ENCODE assay signal across 8 cellular contexts in the genomic region with DNA sequence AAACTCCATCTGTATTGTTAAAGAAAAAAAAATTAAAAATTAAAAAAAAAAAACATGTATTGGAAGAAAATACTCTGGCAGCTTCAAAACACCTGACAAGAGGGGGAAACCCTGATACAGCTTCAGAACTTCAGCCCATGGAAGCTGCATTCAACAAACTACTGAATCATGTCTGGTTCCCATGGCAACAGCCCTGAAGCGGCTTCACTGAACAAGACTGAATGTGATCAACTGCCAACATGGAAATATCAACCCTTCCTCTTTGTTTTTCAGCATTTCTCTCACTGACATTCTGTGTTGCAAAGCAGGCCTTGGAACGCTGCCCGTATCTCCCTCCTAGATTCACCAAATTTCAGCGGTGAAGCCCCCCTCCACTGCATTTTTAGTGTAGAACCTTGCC. TPM values are rescaled to one million over a fixed set of nuclear protein-coding genes. Genes with fewer than 3 reads are reported as not detected.
DNase-seq lines count a peak whose midpoint lies in the region; ATAC-seq and TF ChIP-seq lines count a peak whose summit lies in the region.

No MANE protein-coding gene starts in this region.

- peak; percentile 44 for DNase-seq in NOMO-1 treated with dmso at 0.1 percent for 144 hours (lab: John Stamatoyannopoulos, UW; ENCODE audit: unreplicated experiment)
- peak; percentile 81 to 96 (median 89) for DNase-seq in adrenal gland
- DNase-seq in left cardiac atrium, result peak; percentile 77
- peak; percentile 90 for DNase-seq in sigmoid colon
- no peak for DNase-seq in NCI-H187 (lab: John Stamatoyannopoulos, UW)
- DNase-seq in NCI-H1436 (lab: John Stamatoyannopoulos, UW), result no peak

- H2AFZ ChIP-seq in ACC112 (ENCODE audit: low read length, unreplicated experiment), result no peak overlapping the region

- intact Hi-C loops in adrenal gland (cut with DNase I) (loop anchor here in 1 of 2 donors (10.0 kb wide), 1 partner anchor 56 kb away; no protein-coding TSS in a partner anchor), left cardiac atrium (cut with DNase I) (no loop called here), sigmoid colon (cut with DNase I) (loop anchor here (2.0 to 5.0 kb wide), 2 partner anchors 73 to 92 kb away; a partner anchor contains a TSS)

- H3K36me3 ChIP-seq in ACC112 (ENCODE audit: insufficient read depth, low read length) (no peaks in the 10 kb centered on the region), adrenal gland (replicated peaks in 1 of 2) (no peaks in the 10 kb centered on the region), sigmoid colon (no peaks in the 10 kb centered on the region)

- TF ChIP-seq CTCF in adrenal gland (IDR thresholded peaks at IDR 0.05) (no peak), sigmoid colon (IDR thresholded peaks at IDR 0.05) (no peak)

- WGBS in adrenal gland, 4 donors, result 6 to 9% (median 9%) methylated on average over 4 of the region's 4 CpGs
- WGBS in sigmoid colon, 2 donors, result 57 to 81% methylated on average over 4 of the region's 4 CpGs

- H3K4me1 ChIP-seq in ACC112 (ENCODE audit: control insufficient read depth, insufficient read depth, low read length, unreplicated experiment), result peaks cover 36% of the 10 kb centered on the region
- H3K4me1 ChIP-seq in adrenal gland (replicated peaks in 1 of 2), result peaks cover 32 to 40% of the 10 kb centered on the region in 2 donors
- peaks cover 0 to 53% (median 51%) of the 10 kb centered on the region in 4 donors for H3K4me1 ChIP-seq in sigmoid colon

- ATAC-seq in GM21447 (IDR thresholded peaks at IDR 0.05; ENCODE audit: unreplicated experiment), result peak; percentile 37
- peak; percentile 62 to 85 for ATAC-seq in left cardiac atrium

- H3K27ac ChIP-seq in ACC112 (ENCODE audit: low read depth, low read length), result peak overlapping the region; percentile 39; the same call in 1 of the 2 replicates
- peak overlapping the region; percentile 10 to 86 (median 79) for H3K27ac ChIP-seq in adrenal gland
- H3K27ac ChIP-seq in sigmoid colon, result peak overlapping the region; percentile 82 to 92 (median 88)

- H3K27me3 ChIP-seq in ACC112 (ENCODE audit: insufficient read depth, low read length), result no peaks in the 10 kb centered on the region
- no peaks in the 10 kb centered on the region for H3K27me3 ChIP-seq in adrenal gland
- H3K27me3 ChIP-seq in sigmoid colon, result no peaks in the 10 kb centered on the region

- H3K79me2 ChIP-seq in ACC112 (ENCODE audit: control insufficient read depth, insufficient read depth, low read length, unreplicated experiment), result no peaks in the 10 kb centered on the region

- no peak overlapping the region for H3K4me3 ChIP-seq in ACC112 (ENCODE audit: low read depth, low read length)
- peak overlapping the region in 1 of 4 donors; percentile 21 for H3K4me3 ChIP-seq in adrenal gland
- H3K4me3 ChIP-seq in sigmoid colon, result peak overlapping the region in 3 of 4 donors; percentile 7 to 27 (median 11)

- TF ChIP-seq EP300 in sigmoid colon (IDR thresholded peaks at IDR 0.05), result no peak

- TF ChIP-seq POLR2A in adrenal gland (IDR thresholded peaks at IDR 0.05), result peak in 1 of 2 donors; percentile 15
- TF ChIP-seq POLR2A in sigmoid colon (IDR thresholded peaks at IDR 0.05), result no peak

- H3K9me3 ChIP-seq in adrenal gland (replicated peaks in 1 of 3) (no peaks in the 10 kb centered on the region), sigmoid colon (no peaks in the 10 kb centered on the region)

RNA-seq across cellular contexts. Expression of a gene that starts 48.1 kb away (rescaled TPM):
- total RNA-seq in adrenal gland, result 10 to 100 TPM in 6 of 8 donors, 1 to 10 TPM in 2; 8.4 to 39.8 (median 35.2) TPM
- polyA plus RNA-seq in adrenal gland, result 10 to 100 TPM; 30.7 to 44.0 (median 42.8) TPM
- 10 to 100 TPM; 22.6 to 39.0 TPM for total RNA-seq in left cardiac atrium
- total RNA-seq in sigmoid colon, result 10 to 100 TPM; 15.2 to 22.1 (median 15.8) TPM
- 10 to 100 TPM in 1 of 3 donors, 1 to 10 TPM in 2; 6.0 to 17.0 (median 6.9) TPM for polyA plus RNA-seq in sigmoid colon

Comparison
In these comparisons a context has a peak if more than half of its experiments do, and no peak if none do; other contexts are left out.
1. DNase-seq: peak in NOMO-1 treated with dmso at 0.1 percent for 144 hours (single experiment), adrenal gland (7 of 7), left cardiac atrium (single experiment) and sigmoid colon (single experiment); none in NCI-H187 (0 of 2) and NCI-H1436 (single experiment).
2. Peak in every context shown above with its lines, with median percentiles within 50 percentile points of each other: H3K27ac ChIP-seq.